8 cellular contexts compared by ENCODE assay signal in the genomic region with DNA sequence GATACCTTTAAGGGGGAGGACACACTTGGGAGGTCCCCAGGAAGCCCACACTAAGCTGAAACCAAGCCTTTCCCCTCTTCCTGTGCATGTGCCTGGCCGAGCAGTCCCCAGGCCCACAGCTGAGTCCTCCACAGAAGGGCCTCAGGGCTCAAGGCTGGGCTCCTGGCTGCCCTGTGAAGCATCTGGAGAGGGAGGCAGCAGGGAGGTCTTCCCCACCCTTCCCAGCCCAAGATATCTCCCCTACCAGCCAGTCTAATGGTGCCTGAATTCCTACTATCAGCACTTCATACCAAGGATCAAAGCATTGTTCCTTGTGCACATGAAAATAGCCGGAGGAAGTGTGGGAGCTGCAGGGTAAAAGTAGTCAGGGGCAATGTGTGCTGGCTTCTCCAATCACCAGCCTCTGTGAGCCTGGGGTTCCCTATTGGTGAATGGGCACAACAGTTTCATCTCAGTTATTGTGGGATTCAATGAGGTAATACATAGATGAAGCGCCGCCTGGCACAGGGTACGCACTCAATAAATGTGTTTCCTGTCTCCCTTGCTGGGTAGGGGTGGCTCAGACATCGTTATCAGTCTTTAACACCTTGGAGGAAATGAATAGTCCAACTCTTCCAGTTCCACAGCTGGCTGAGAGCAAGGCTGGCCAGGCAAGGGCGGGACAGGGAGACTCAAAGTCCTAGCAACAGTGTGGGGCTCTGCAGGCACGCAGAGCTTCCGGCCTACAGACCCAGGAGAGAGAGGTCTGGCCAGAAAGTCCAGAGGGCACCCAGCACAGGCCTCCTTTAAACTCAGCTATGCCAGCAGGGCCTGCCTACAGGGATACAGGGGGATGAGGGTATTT. TPM values are rescaled to one million over a fixed set of nuclear protein-coding genes. Genes with fewer than 3 reads are reported as not detected.
DNase-seq lines count a peak whose midpoint lies in the region; ATAC-seq and TF ChIP-seq lines count a peak whose summit lies in the region.

No MANE protein-coding gene starts in this region.

- H3K4me3 Mint-ChIP-seq in endothelial cell (ENCODE audit: unreplicated experiment): peak overlapping the region; percentile 65

- H3K27ac ChIP-seq in neutrophil: peak overlapping the region; percentile 86

- TF ChIP-seq CTCF in GM20000 (IDR thresholded peaks at IDR 0.05; ENCODE audit: extremely low read depth, missing control alignments) (no peak), endothelial cell (IDR thresholded peaks at IDR 0.05; ENCODE audit: unreplicated experiment) (no peak), neutrophil (IDR thresholded peaks at IDR 0.05) (no peak)

- ATAC-seq in GM21423 (IDR thresholded peaks at IDR 0.05; ENCODE audit: unreplicated experiment): no peak
- no peak for ATAC-seq in GM21528 (IDR thresholded peaks at IDR 0.05; ENCODE audit: low FRiP score, unreplicated experiment)

- H3K27me3 ChIP-seq in neutrophil: no peaks in the 10 kb centered on the region

- H3K27me3 Mint-ChIP-seq in endothelial cell (ENCODE audit: unreplicated experiment): peaks cover 30% of the 10 kb centered on the region

- H3K9me3 ChIP-seq in neutrophil: no peaks in the 10 kb centered on the region

- H3K4me1 ChIP-seq in neutrophil (ENCODE audit: control insufficient read depth in 1 of 2, insufficient read depth in 1 of 2, low read depth in 1 of 2, low read length in 1 of 2): peaks cover 87 to 89% of the 10 kb centered on the region in 2 experiments

- H3K27ac Mint-ChIP-seq in endothelial cell (ENCODE audit: unreplicated experiment): peak overlapping the region; percentile 97

- H3K4me3 ChIP-seq in neutrophil (ENCODE audit: low read depth in 1 of 2, low read length in 1 of 2): peak overlapping the region in 1 of 2 experiments; percentile 50

- H3K9me3 Mint-ChIP-seq in endothelial cell (ENCODE audit: unreplicated experiment): no peaks in the 10 kb centered on the region

- peaks cover 83% of the 10 kb centered on the region for H3K4me1 Mint-ChIP-seq in endothelial cell (ENCODE audit: unreplicated experiment)

- DNase-seq in GM20000 (ENCODE audit: low spot score) (peak; percentile 20), T follicular helper cell (ENCODE audit: low read depth) (peak; percentile 44), endothelial cell (ENCODE audit: low spot score) (peak; percentile 71), NCI-H82 (lab: John Stamatoyannopoulos, UW) (no peak), NCI-H146 treated with DMSO at 0.1 percent for 48 hours (lab: John Stamatoyannopoulos, UW; ENCODE audit: unreplicated experiment) (no peak)

- no peaks in the 10 kb centered on the region for H3K36me3 ChIP-seq in neutrophil

- peaks cover 13% of the 10 kb centered on the region for H3K36me3 Mint-ChIP-seq in endothelial cell (ENCODE audit: low read depth, unreplicated experiment)

RNA-seq across cellular contexts. Expression of a gene that starts 39.1 kb away (rescaled TPM):
- total RNA-seq in endothelial cell (ENCODE audit: unreplicated experiment): 32.7 TPM

Comparison
In these comparisons a context has a peak if more than half of its experiments do, and no peak if none do; other contexts are left out.
1. DNase-seq: peak in GM20000 (single experiment), T follicular helper cell (single experiment) and endothelial cell (single experiment); none in NCI-H82 (single experiment) and NCI-H146 treated with DMSO at 0.1 percent for 48 hours (single experiment).